10 cellular contexts compared by ENCODE assay signal in genomic region chr5:160105686-160106085, GRCh38. TPM values are rescaled to one million over a fixed set of nuclear protein-coding genes. Genes with fewer than 3 reads are reported as not detected.
DNase-seq lines count a peak whose midpoint lies in the region; ATAC-seq and TF ChIP-seq lines count a peak whose summit lies in the region.
"Had no signal": no experiment of that assay in that cellular context is flagged by ENCODE, and none has a peak within 500 bp of the region (broad histone marks: within the 10 kb centered on the region; RNA-seq: fewer than 3 reads in every experiment).

No MANE protein-coding gene starts in this region.

- no peaks in the 10 kb centered on the region for H3K36me3 ChIP-seq in CD8-positive, alpha-beta T cell (ENCODE audit: insufficient read depth, low read length)
- H3K36me3 ChIP-seq in adrenal gland (replicated peaks in 1 of 2) (no peaks in the 10 kb centered on the region), mesendoderm (ENCODE audit: control insufficient read depth, insufficient read depth, low read length) (no peaks in the 10 kb centered on the region)

- no peaks in the 10 kb centered on the region for H3K4me1 ChIP-seq in CD8-positive, alpha-beta T cell (ENCODE audit: insufficient read depth, low read length)
- H3K4me1 ChIP-seq in adrenal gland (replicated peaks in 1 of 2) (peaks cover 0 to 15% of the 10 kb centered on the region in 2 donors), mesendoderm (ENCODE audit: control insufficient read depth, low read depth, low read length) (no peaks in the 10 kb centered on the region)

- H3K27ac ChIP-seq in CD8-positive, alpha-beta T cell (ENCODE audit: low read depth, low read length): no peak overlapping the region
- H3K27ac ChIP-seq in RWPE1 (no peak overlapping the region), adrenal gland (no peak overlapping the region), mesendoderm (ENCODE audit: low read depth, low read length) (no peak overlapping the region)
- H3K27ac ChIP-seq: right lobe of liver had no signal

- no peak overlapping the region for H3K23ac ChIP-seq in mesendoderm (ENCODE audit: low read length)

- no peak for TF ChIP-seq CTCF in CD8-positive, alpha-beta T cell (IDR thresholded peaks at IDR 0.05)
- TF ChIP-seq CTCF in brain (conservative IDR thresholded peaks at IDR 0.05): no peak
- TF ChIP-seq CTCF in RWPE1 (conservative IDR thresholded peaks at IDR 0.05; ENCODE audit: low read depth): no peak
- no peak for TF ChIP-seq CTCF in adrenal gland (IDR thresholded peaks at IDR 0.05)

- H2BK15ac ChIP-seq in mesendoderm (replicated peaks; ENCODE audit: low read depth): no peak overlapping the region

- peaks cover 3% of the 10 kb centered on the region for H3K79me1 ChIP-seq in mesendoderm (ENCODE audit: low read length)

- no peak overlapping the region for H3K4me3 ChIP-seq in CD8-positive, alpha-beta T cell (ENCODE audit: low read depth, low read length)
- H3K4me3 ChIP-seq in adrenal gland (no peak overlapping the region), mesendoderm (ENCODE audit: low read length) (no peak overlapping the region)
- H3K4me3 ChIP-seq: Peyer's patch, right lobe of liver had no signal

- no peak overlapping the region for H3K4me2 ChIP-seq in mesendoderm (ENCODE audit: low read length)

- H3K4ac ChIP-seq in mesendoderm (ENCODE audit: low read depth, low read length): no peak overlapping the region

- peaks cover 8% of the 10 kb centered on the region for H3K79me2 ChIP-seq in mesendoderm (ENCODE audit: control insufficient read depth, insufficient read depth, low read length)

- peaks cover 33% of the 10 kb centered on the region for H3K4me1 Mint-ChIP-seq in CD8-positive, alpha-beta T cell (ENCODE audit: low read depth)
- peaks cover 32% of the 10 kb centered on the region for H3K4me1 Mint-ChIP-seq in brain

- no peak for ATAC-seq in CD8-positive, alpha-beta T cell
- ATAC-seq in GM19452 (IDR thresholded peaks at IDR 0.05; ENCODE audit: unreplicated experiment): peak; percentile 76
- ATAC-seq in HG03280 (IDR thresholded peaks at IDR 0.05; ENCODE audit: unreplicated experiment): peak; percentile 77
- ATAC-seq: right lobe of liver had no signal

- 73 to 79% (median 76%) methylated on average over 2 of the region's 2 CpGs for WGBS in adrenal gland, 4 donors
- WGBS in mesendoderm (ENCODE audit: extremely low coverage, insufficient coverage, low lambda C conversion rate): no CpG with 5 or more reads among the region's 2 CpGs

- H3K36me3 Mint-ChIP-seq in CD8-positive, alpha-beta T cell: peaks cover 60% of the 10 kb centered on the region
- peaks cover 65% of the 10 kb centered on the region for H3K36me3 Mint-ChIP-seq in brain

- H4K8ac ChIP-seq in mesendoderm (ENCODE audit: low read depth, low read length): no peak overlapping the region

- TF ChIP-seq POLR2A in adrenal gland (IDR thresholded peaks at IDR 0.05): no peak

- intact Hi-C loops in CD8-positive, alpha-beta T cell (cut with DNase I, micrococcal nuclease): no loop called here
- intact Hi-C loops in adrenal gland (cut with DNase I): no loop called here

- H4K5ac ChIP-seq in mesendoderm (ENCODE audit: low read length): no peak overlapping the region

- no peak overlapping the region for H3K18ac ChIP-seq in mesendoderm (ENCODE audit: low read length)

- peak overlapping the region; percentile 82 for H3K27ac Mint-ChIP-seq in CD8-positive, alpha-beta T cell
- H3K27ac Mint-ChIP-seq in brain: peak overlapping the region in 3 of 5 experiments; percentile 18 to 64 (median 36)

- H2BK5ac ChIP-seq in mesendoderm (ENCODE audit: low read length): no peak overlapping the region

- no peak overlapping the region for H3K4me3 Mint-ChIP-seq in CD8-positive, alpha-beta T cell
- H3K4me3 Mint-ChIP-seq in brain: no peak overlapping the region

- no peak overlapping the region for H3K9ac ChIP-seq in mesendoderm (ENCODE audit: low read length)

- H3K9me3 Mint-ChIP-seq in CD8-positive, alpha-beta T cell: no peaks in the 10 kb centered on the region
- H3K9me3 Mint-ChIP-seq in brain: peaks cover 0 to 2% (median 0%) of the 10 kb centered on the region in 5 experiments

- H2BK120ac ChIP-seq in mesendoderm (ENCODE audit: low read depth, low read length): no peak overlapping the region

- POLR2A ChIA-PET in CD8-positive, alpha-beta T cell (lab: Charles Lee): interaction anchor here (0.7 kb wide), 1 partner anchor 291 kb away, joined by 4 read pairs; no protein-coding TSS in a partner anchor
- POLR2A ChIA-PET in RWPE1 (lab: Yijun Ruan, JAX; ENCODE audit: low non-redundant PET): no interaction called here

- H2AK5ac ChIP-seq in mesendoderm (ENCODE audit: low read length): no peak overlapping the region

- no peak for DNase-seq in CD8-positive, alpha-beta T cell
- DNase-seq in RWPE1 (ENCODE audit: low spot score) (no peak), adrenal gland (no peak), mesendoderm (no peak), COR-L47 (lab: John Stamatoyannopoulos, UW) (no peak)
- DNase-seq: Peyer's patch, right lobe of liver had no signal

- H3K27me3 ChIP-seq in CD8-positive, alpha-beta T cell (ENCODE audit: insufficient read depth, low read length): no peaks in the 10 kb centered on the region
- H3K27me3 ChIP-seq in adrenal gland: no peaks in the 10 kb centered on the region
- H3K27me3 ChIP-seq in mesendoderm (ENCODE audit: insufficient read depth, low read length, poor library complexity): no peaks in the 10 kb centered on the region
- H3K27me3 ChIP-seq: Peyer's patch, right lobe of liver had no signal

- H3K9me3 ChIP-seq in CD8-positive, alpha-beta T cell (ENCODE audit: low read length): no peaks in the 10 kb centered on the region
- H3K9me3 ChIP-seq in adrenal gland (replicated peaks in 1 of 3): no peaks in the 10 kb centered on the region
- H3K9me3 ChIP-seq: Peyer's patch, right lobe of liver had no signal

- H3K27me3 Mint-ChIP-seq in CD8-positive, alpha-beta T cell (ENCODE audit: low read depth): no peaks in the 10 kb centered on the region
- no peaks in the 10 kb centered on the region for H3K27me3 Mint-ChIP-seq in brain

- H3K56ac ChIP-seq in mesendoderm (ENCODE audit: low read length): no peak overlapping the region

- CTCF ChIA-PET in CD8-positive, alpha-beta T cell (lab: Charles Lee): no interaction called here
- CTCF ChIA-PET in RWPE1 (lab: Yijun Ruan, JAX): no interaction called here

RNA-seq across cellular contexts. Expression of gene PWWP2A, which starts 13.6 kb away (rescaled TPM):
- total RNA-seq in CD8-positive, alpha-beta T cell: 10 to 100 TPM; 18.1 to 18.4 TPM
- polyA plus RNA-seq in brain (ENCODE audit: insufficient read depth, low read depth, low replicate concordance) (7.1 TPM), adrenal gland (10 to 100 TPM in 2 of 3 donors, 1 to 10 TPM in 1; 7.0 to 30.0 (median 13.5) TPM)
- total RNA-seq in adrenal gland: 10 to 100 TPM; 16.9 to 32.9 (median 24.1) TPM
- 29.9 TPM for polyA plus RNA-seq in mesendoderm (2013, experiment 1 of 2)
- polyA plus RNA-seq in mesendoderm (2013, experiment 2 of 2): 29.7 TPM
